In the genomic region with DNA sequence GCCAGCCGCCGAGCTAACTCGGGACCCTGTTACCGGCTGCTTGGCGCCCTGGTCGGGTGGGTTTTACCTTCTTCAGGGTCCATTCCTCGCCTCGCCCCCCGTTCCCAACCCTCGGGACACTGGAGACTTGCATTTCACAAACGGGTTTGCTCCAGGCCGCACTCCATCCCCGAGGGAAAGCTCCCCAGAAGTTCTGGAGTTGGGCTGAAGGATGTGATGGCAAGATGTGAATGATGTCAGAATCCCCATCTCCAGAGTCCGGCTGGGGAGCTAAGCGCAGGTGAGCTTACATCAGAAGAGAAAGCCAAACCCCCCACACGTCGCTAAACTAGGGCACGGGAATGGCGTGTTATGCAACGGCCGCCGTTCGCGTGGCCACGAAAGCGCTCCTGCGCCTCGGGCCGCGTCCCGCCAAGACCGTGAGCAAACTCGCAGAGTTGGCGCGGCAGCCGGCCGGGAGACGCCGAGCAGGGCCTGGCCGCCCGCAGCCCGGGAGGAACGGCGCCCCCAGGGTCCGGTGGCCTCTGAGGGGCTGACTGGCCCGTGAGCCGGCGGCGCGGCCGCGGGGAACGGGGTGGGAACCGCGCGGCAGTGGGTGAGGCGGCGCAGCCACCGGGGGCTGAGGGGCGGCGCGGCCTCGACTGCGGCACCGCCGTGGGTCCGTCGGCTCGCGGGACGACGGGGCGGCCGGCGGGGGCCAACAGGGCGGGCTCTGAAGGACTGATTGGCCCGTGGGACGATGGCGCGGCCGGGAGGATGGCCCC, we compare ENCODE assay signal across 8 cellular contexts. TPM values are rescaled to one million over a fixed set of nuclear protein-coding genes. Genes with fewer than 3 reads are reported as not detected.
DNase-seq lines count a peak whose midpoint lies in the region; ATAC-seq and TF ChIP-seq lines count a peak whose summit lies in the region.

No MANE protein-coding gene starts in this region.

- TF ChIP-seq CTCF in CD14-positive monocyte (IDR thresholded peaks at IDR 0.05): no peak
- no peak for TF ChIP-seq CTCF in GM20000 (IDR thresholded peaks at IDR 0.05; ENCODE audit: extremely low read depth, missing control alignments)
- no peak for TF ChIP-seq CTCF in IMR-90 (conservative IDR thresholded peaks at IDR 0.05; ENCODE audit: low read depth, low read length)
- no peak for TF ChIP-seq CTCF in MCF 10A (IDR thresholded peaks at IDR 0.05; ENCODE audit: unreplicated experiment)
- TF ChIP-seq CTCF in BE2C (IDR thresholded peaks at IDR 0.05; ENCODE audit: low read depth, low read length): no peak

- H3K4me1 Mint-ChIP-seq in CD14-positive monocyte (peaks cover 54% of the 10 kb centered on the region), MCF 10A (ENCODE audit: insufficient read depth, unreplicated experiment) (peaks cover 18% of the 10 kb centered on the region)

- H3K9me1 ChIP-seq in IMR-90 (ENCODE audit: insufficient read depth, low read length): peaks cover 13% of the 10 kb centered on the region

- peak overlapping the region in 1 of 2 experiments; percentile 8; a peak in 1 of 4 replicates for H4K8ac ChIP-seq in IMR-90 (ENCODE audit: low read depth in 2 of 2, low read length in 2 of 2)

- H3K36me3 Mint-ChIP-seq in CD14-positive monocyte: peaks cover 9% of the 10 kb centered on the region in 2 donors
- H3K36me3 Mint-ChIP-seq in MCF 10A (ENCODE audit: insufficient read depth, unreplicated experiment): peaks cover 6% of the 10 kb centered on the region

- H2AFZ ChIP-seq in IMR-90 (replicated peaks; ENCODE audit: low read length, poor library complexity): peak overlapping the region; percentile 77

- H3K4me3 ChIP-seq in IMR-90 (ENCODE audit: insufficient read depth, low read depth, low read length): peak overlapping the region; percentile 74
- no peak overlapping the region for H3K4me3 ChIP-seq in BE2C (ENCODE audit: low read depth, low read length)

- dilution Hi-C loops in IMR-90 (cut with HindIII; ENCODE audit: low sequenced_read_pairs, unreplicated experiment): no loop called here

- H2BK20ac ChIP-seq in IMR-90 (ENCODE audit: low read depth, low read length): peak overlapping the region; percentile 42; the same call in 1 of the 2 replicates

- POLR2A ChIA-PET in IMR-90 (lab: Charles Lee; ENCODE audit: unreplicated experiment): interaction anchor here (0.6 kb wide), 1 partner anchor 187 kb away, joined by 3 read pairs; no protein-coding TSS in a partner anchor
- POLR2A ChIA-PET in MCF 10A (lab: Yijun Ruan, JAX): interaction anchor here (0.6 to 3.6 kb wide), 6 partner anchors 9 to 153 kb away, joined by 3 to 22 read pairs (median 8); a partner anchor contains a TSS

- H4K5ac ChIP-seq in IMR-90 (ENCODE audit: low read depth, low read length): peak overlapping the region; percentile 6; the same call in 1 of the 2 replicates

- H2BK120ac ChIP-seq in IMR-90 (ENCODE audit: low read depth, low read length): peak overlapping the region; percentile 46

- H3K27ac Mint-ChIP-seq in CD14-positive monocyte (peak overlapping the region in 6 of 7 donors; percentile 41 to 79 (median 62)), MCF 10A (ENCODE audit: low read depth, unreplicated experiment) (peak overlapping the region; percentile 31)

- H3K9me3 ChIP-seq in IMR-90 (ENCODE audit: control insufficient read depth, insufficient read depth, low read length) (no peaks in the 10 kb centered on the region), BE2C (no peaks in the 10 kb centered on the region)

- H2AK5ac ChIP-seq in IMR-90 (ENCODE audit: low read depth, low read length): peak overlapping the region; percentile 89

- H3K4ac ChIP-seq in IMR-90 (ENCODE audit: low read depth, low read length): peak overlapping the region; percentile 88

- peak overlapping the region; percentile 91 for H3K14ac ChIP-seq in IMR-90 (replicated peaks; ENCODE audit: low read depth, low read length)

- peak overlapping the region; percentile 88 for H3K9ac ChIP-seq in IMR-90 (ENCODE audit: low read depth, low read length)

- peaks cover 0 to 19% of the 10 kb centered on the region in 2 experiments; a peak in 2 of 4 replicates for H3K79me1 ChIP-seq in IMR-90 (ENCODE audit: low read depth in 1 of 2, low read length in 2 of 2)

- peak overlapping the region; percentile 76 for H3K56ac ChIP-seq in IMR-90 (ENCODE audit: extremely low read depth, insufficient read depth, low read length)

- H3K4me1 ChIP-seq in IMR-90 (ENCODE audit: control insufficient read depth, insufficient read depth, low read length) (peaks cover 22% of the 10 kb centered on the region), BE2C (no peaks in the 10 kb centered on the region)

- BruUV-seq in IMR-90 (replicated peaks; lab: Mats Ljungman, UMichigan) (no TSS peak), MCF 10A (replicated peaks; lab: Mats Ljungman, UMichigan) (no TSS peak)

- no peak overlapping the region for H2BK15ac ChIP-seq in IMR-90 (ENCODE audit: low read depth, low read length)

- DNase-seq in CD14-positive monocyte (ENCODE audit: low spot score) (no peak), GM20000 (ENCODE audit: low spot score) (peak; percentile 62), IMR-90 (peak; percentile 51), MCF 10A (ENCODE audit: unreplicated experiment) (peak; percentile 30), kidney glomerular epithelial cell (lab: John Stamatoyannopoulos, UW) (peak; percentile 32), BE2C (no peak), NCI-H510A treated with DMSO at 0.1 percent for 48 hours (lab: John Stamatoyannopoulos, UW) (no peak)
- DNase-seq in stimulated activated naive CD8-positive, alpha-beta T cell treated with anti-CD3 and anti-CD28 coated beads, Interleukin-15, Interleukin-2, amounts not matched to agents 100 U/mL and 50 U/mL, for 24 hours: peak; percentile 10

- H4K91ac ChIP-seq in IMR-90 (ENCODE audit: insufficient read depth, low read depth, low read length): peak overlapping the region; percentile 31; the same call in 1 of the 2 replicates

- H3K4me2 ChIP-seq in IMR-90 (ENCODE audit: low read depth, low read length): peak overlapping the region; percentile 74

- ATAC-seq in IMR-90 (ENCODE audit: low read depth): peak; percentile 24
- no peak for ATAC-seq in stimulated activated naive CD8-positive, alpha-beta T cell treated with anti-CD3 and anti-CD28 coated beads, Interleukin-15, Interleukin-2, amounts not matched to agents 100 U/mL and 50 U/mL, for 24 hours

- no peaks in the 10 kb centered on the region for H3K9me3 Mint-ChIP-seq in CD14-positive monocyte
- H3K9me3 Mint-ChIP-seq in MCF 10A (ENCODE audit: unreplicated experiment): no peaks in the 10 kb centered on the region

- H3K36me3 ChIP-seq in IMR-90 (ENCODE audit: control insufficient read depth, insufficient read depth, low read length) (peaks cover 11% of the 10 kb centered on the region; the same call in 1 of the 2 replicates), BE2C (no peaks in the 10 kb centered on the region)

- H3K4me3 Mint-ChIP-seq in CD14-positive monocyte (peak overlapping the region; percentile 84 to 90), MCF 10A (ENCODE audit: unreplicated experiment) (peak overlapping the region; percentile 73)

- intact Hi-C loops in CD14-positive monocyte (cut with micrococcal nuclease): loop anchor here (5.0 kb wide), 2 partner anchors 38 to 118 kb away; no protein-coding TSS in a partner anchor
- intact Hi-C loops in IMR-90 (cut with micrococcal nuclease): loop anchor here (5.0 to 10.0 kb wide), 3 partner anchors 47 to 415 kb away; no protein-coding TSS in a partner anchor
- intact Hi-C loops in MCF 10A (cut with micrococcal nuclease): no loop called here

- H3K27ac ChIP-seq in IMR-90 (ENCODE audit: insufficient read depth, low read length): peak overlapping the region; percentile 95

- H2BK5ac ChIP-seq in IMR-90 (ENCODE audit: low read depth, low read length, poor library complexity, severe bottlenecking): peak overlapping the region; percentile 99

- peak overlapping the region; percentile 96 for H2AK9ac ChIP-seq in IMR-90 (replicated peaks; ENCODE audit: low read depth, low read length, poor library complexity)

- peaks cover 51% of the 10 kb centered on the region for H4K20me1 ChIP-seq in IMR-90 (ENCODE audit: insufficient read depth, low read length)

- H3K18ac ChIP-seq in IMR-90 (ENCODE audit: low read depth, low read length): peak overlapping the region; percentile 7; the same call in 1 of the 2 replicates

- H3K27me3 Mint-ChIP-seq in CD14-positive monocyte (ENCODE audit: low read depth in 3 of 3) (peaks cover 0 to 6% (median 0%) of the 10 kb centered on the region in 3 donors), MCF 10A (ENCODE audit: insufficient read depth, unreplicated experiment) (no peaks in the 10 kb centered on the region)

- no peak; the same call in 1 of the 2 replicates for TF ChIP-seq POLR2A in IMR-90 (IDR thresholded peaks at IDR 0.05; ENCODE audit: low read depth, low read length)

- H3K23ac ChIP-seq in IMR-90 (ENCODE audit: low read depth, low read length): peak overlapping the region; percentile 98

- H3K27me3 ChIP-seq in IMR-90 (ENCODE audit: control insufficient read depth, insufficient read depth, low read length) (no peaks in the 10 kb centered on the region), BE2C (peaks cover 52% of the 10 kb centered on the region)

- in situ Hi-C loops in IMR-90 (cut with MboI; ENCODE audit: low sequenced_read_pairs): no loop called here

- CTCF ChIA-PET in IMR-90 (lab: Yijun Ruan, JAX): no interaction called here
- CTCF ChIA-PET in MCF 10A (lab: Yijun Ruan, JAX): interaction anchor here (0.5 to 0.7 kb wide), 4 partner anchors 13 to 42 kb away, joined by 3 read pairs; no protein-coding TSS in a partner anchor

- WGBS in IMR-90 (ENCODE audit: extremely low coverage in 2 of 2, insufficient read length in 1 of 2), 2 experiments: 4% methylated on average over 53 of the region's 81 CpGs; no CpG with 5 or more reads in 1 of the 2 experiments

- no peak; the same call in 1 of the 2 replicates for TF ChIP-seq RAD21 in IMR-90 (IDR thresholded peaks at IDR 0.05; ENCODE audit: low read length)

TF ChIP-seq in IMR-90, 13 proteins besides CTCF, POLR2A, EP300 and RAD21 (continues in another document):
- peak; percentile 77 for TF ChIP-seq CEBPB (IDR thresholded peaks at IDR 0.05; ENCODE audit: low read depth, low read length)
- no peak for TF ChIP-seq NFE2L2 (IDR thresholded peaks at IDR 0.05; ENCODE audit: low read depth, low read length)

RNA-seq across cellular contexts. Expression of a gene that starts 1.1 kb away (rescaled TPM):
- polyA plus RNA-seq in CD14-positive monocyte (1 to 10 TPM in 1 of 2 donors, under 1 TPM in 1; 0.96 to 1.0 TPM), IMR-90 (2012; rRNA removed) (22.4 and 36.9 TPM in 2 replicates)
- total RNA-seq in IMR-90 (2012; rRNA removed) (12.7 and 16.4 TPM in 2 replicates), MCF 10A (2022) (28.7 and 32.3 TPM in 2 replicates)
- polyA plus RNA-seq in IMR-90 (2012; cell fraction: cytosol; rRNA removed): 18.2 and 24.6 TPM in 2 replicates
- 41.2 and 51.8 TPM in 2 replicates for polyA plus RNA-seq in IMR-90 (2012; cell fraction: nucleus; rRNA removed; ENCODE audit: low replicate concordance)
- not detected for polyA plus RNA-seq in BE2C (2012; ENCODE audit: insufficient read depth, insufficient read length, low read depth)

Comparison
In these comparisons a context has a peak if more than half of its experiments do, and no peak if none do; other contexts are left out.
1. DNase-seq: peak in GM20000 (single experiment), IMR-90 (single experiment), MCF 10A (single experiment), kidney glomerular epithelial cell (single experiment) and stimulated activated naive CD8-positive, alpha-beta T cell treated with anti-CD3 and anti-CD28 coated beads, Interleukin-15, Interleukin-2, amounts not matched to agents 100 U/mL and 50 U/mL, for 24 hours (single experiment); none in CD14-positive monocyte (single experiment), BE2C (single experiment) and NCI-H510A treated with DMSO at 0.1 percent for 48 hours (single experiment).